ENCODE assay signal across 1 cellular context in the genomic region with DNA sequence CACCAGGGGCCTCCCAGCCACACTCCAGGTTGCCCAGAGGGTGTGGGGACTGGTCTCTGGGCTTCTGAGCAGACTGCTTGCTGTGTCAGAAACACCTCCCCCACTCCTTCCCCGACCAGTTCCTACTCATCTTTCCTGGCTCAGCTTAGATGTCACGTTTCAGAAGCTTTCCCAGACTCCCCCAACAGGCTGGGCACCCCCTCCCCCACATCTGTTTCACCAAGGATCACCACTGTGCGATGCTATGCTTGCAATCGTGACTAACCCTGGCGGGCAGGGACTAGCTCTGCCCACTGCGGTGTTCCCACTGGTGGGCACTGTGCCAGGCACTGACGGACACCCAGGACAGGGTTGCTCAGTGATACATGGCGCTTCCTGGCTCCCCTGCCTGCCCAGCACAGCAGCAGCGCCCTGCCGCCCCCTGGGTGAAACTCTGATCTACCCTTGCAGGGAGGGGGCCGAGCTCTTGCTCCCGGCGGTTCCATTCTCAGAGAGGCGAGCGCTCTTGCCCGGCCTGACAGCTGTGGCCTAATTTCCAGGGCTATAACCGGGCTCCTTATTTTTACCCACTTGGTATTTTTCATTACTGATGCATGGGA.
TF ChIP-seq lines count a peak whose summit lies in the region.

No MANE protein-coding gene starts in this region.

TF ChIP-seq in H1, 55 proteins besides CTCF, POLR2A, EP300 and RAD21:
- TF ChIP-seq, protein P1, sequence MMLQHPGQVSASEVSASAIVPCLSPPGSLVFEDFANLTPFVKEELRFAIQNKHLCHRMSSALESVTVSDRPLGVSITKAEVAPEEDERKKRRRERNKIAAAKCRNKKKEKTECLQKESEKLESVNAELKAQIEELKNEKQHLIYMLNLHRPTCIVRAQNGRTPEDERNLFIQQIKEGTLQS (IDR thresholded peaks at IDR 0.05; ENCODE audit: insufficient read depth, low read depth, low read length), result no peak
- no peak for TF ChIP-seq JUN (IDR thresholded peaks at IDR 0.05; ENCODE audit: low read depth, low read length)
- TF ChIP-seq MAX (IDR thresholded peaks at IDR 0.05), result no peak
- no peak for TF ChIP-seq CEBPB (IDR thresholded peaks at IDR 0.05; ENCODE audit: low read depth, low read length)
- TF ChIP-seq SP2 (IDR thresholded peaks at IDR 0.05; ENCODE audit: low read length), result no peak
- TF ChIP-seq SAP30 (IDR thresholded peaks at IDR 0.05; ENCODE audit: insufficient read depth, insufficient replicate concordance, low read length), result no peak
- TF ChIP-seq TAF1 (IDR thresholded peaks at IDR 0.05; ENCODE audit: low read depth, low read length), result no peak
- TF ChIP-seq SP4 (IDR thresholded peaks at IDR 0.05; ENCODE audit: low read length), result no peak
- no peak for TF ChIP-seq RNF2 (IDR thresholded peaks at IDR 0.05; ENCODE audit: borderline replicate concordance, low read depth, low read length, missing control alignments, poor library complexity, severe bottlenecking)
- no peak for TF ChIP-seq BRCA1 (IDR thresholded peaks at IDR 0.05; ENCODE audit: low read depth, low read length)
- TF ChIP-seq ZNF274 (IDR thresholded peaks at IDR 0.05; ENCODE audit: borderline replicate concordance, extremely low read depth, low read length), result no peak
- no peak for TF ChIP-seq USF2 (IDR thresholded peaks at IDR 0.05; ENCODE audit: low read length)
- no peak for TF ChIP-seq MAFK (IDR thresholded peaks at IDR 0.05; ENCODE audit: low read depth, low read length)
- no peak for TF ChIP-seq KDM4A (IDR thresholded peaks at IDR 0.05; ENCODE audit: low read depth, low read length, severe bottlenecking)
